ENCODE assay signal across 12 cellular contexts in genomic region chr14:92459479-92460421, GRCh38. TPM values are rescaled to one million over a fixed set of nuclear protein-coding genes. Genes with fewer than 3 reads are reported as not detected.
A peak's percentile ranks its signal among the peaks of the same experiment; 100 is the strongest.
DNase-seq lines count a peak whose midpoint lies in the region; ATAC-seq, FAIRE-seq and TF ChIP-seq lines count a peak whose summit lies in the region.
"Had no signal": no experiment of that assay in that cellular context is flagged by ENCODE, and none has a peak within 500 bp of the region (broad histone marks: within the 10 kb centered on the region; RNA-seq: fewer than 3 reads in every experiment).

No MANE protein-coding gene starts in this region.

- peak; percentile 33 to 38; a peak in 3 of 4 replicates for TF ChIP-seq RAD21 in H1 (IDR thresholded peaks at IDR 0.05 in 1 of 2, conservative IDR thresholded peaks at IDR 0.05 in 1 of 2; ENCODE audit: low read depth in 2 of 2, low read length in 2 of 2)

- no peak overlapping the region for H2BK15ac ChIP-seq in H1 (ENCODE audit: low read length)

- H3K23ac ChIP-seq in H1 (ENCODE audit: insufficient read length), result no peak overlapping the region

- H3K27me3 ChIP-seq in H1 (replicated peaks in 1 of 4; ENCODE audit: control insufficient read depth in 3 of 4, extremely low read depth in 1 of 4, insufficient read depth in 3 of 4, low read length in 3 of 4), result no peaks in the 10 kb centered on the region
- H3K27me3 ChIP-seq in upper lobe of right lung, result no peaks in the 10 kb centered on the region
- peaks cover 3% of the 10 kb centered on the region for H3K27me3 ChIP-seq in effector memory CD4-positive, alpha-beta T cell (replicated peaks; ENCODE audit: control insufficient read depth, insufficient read depth, low read length, poor library complexity, severe bottlenecking)
- no peaks in the 10 kb centered on the region for H3K27me3 ChIP-seq in esophagus squamous epithelium
- H3K27me3 ChIP-seq: cardiac muscle cell had no signal

- peaks cover 9% of the 10 kb centered on the region for H3K27me3 Mint-ChIP-seq in activated T-cell treated with anti-CD3 and anti-CD28 coated beads, Interleukin-2, amount 50 U/mL, for 72 hours (ENCODE audit: low read depth)

- no peak overlapping the region for H3K9ac ChIP-seq in H1 (replicated peaks in 1 of 4; ENCODE audit: extremely low read depth in 1 of 4, low read depth in 3 of 4, low read length in 3 of 4)

- no peaks in the 10 kb centered on the region for H3K9me3 Mint-ChIP-seq in activated T-cell treated with anti-CD3 and anti-CD28 coated beads, Interleukin-2, amount 50 U/mL, for 72 hours

- H2BK12ac ChIP-seq in H1 (ENCODE audit: low read depth, low read length), result 0 out of 2 replicates have a peak overlapping the region, but pooled peaks have one; percentile 9

- H3K4ac ChIP-seq in H1 (replicated peaks; ENCODE audit: insufficient read length, low read depth, low read length), result no peak overlapping the region

- H4K91ac ChIP-seq in H1 (replicated peaks; ENCODE audit: insufficient read length, low read length), result no peak overlapping the region

- no peak overlapping the region for H2BK20ac ChIP-seq in H1 (ENCODE audit: low read length)

- H3K18ac ChIP-seq in H1 (ENCODE audit: extremely low read depth, low read length), result no peak overlapping the region

- no peaks in the 10 kb centered on the region for H3K79me1 ChIP-seq in H1 (ENCODE audit: low read depth, low read length)

- 0 out of 2 replicates have a peak overlapping the region, but pooled peaks have one; percentile 44 for H2BK5ac ChIP-seq in H1 (ENCODE audit: low read depth, low read length)

- H3K79me2 ChIP-seq in H1 (ENCODE audit: control insufficient read depth in 1 of 2, insufficient read depth in 2 of 2, low read length in 2 of 2), result no peaks in the 10 kb centered on the region

- H3K27ac ChIP-seq in H1 (ENCODE audit: low read depth, low read length), result no peak overlapping the region
- H3K27ac ChIP-seq in upper lobe of right lung, result peak overlapping the region; percentile 62
- H3K27ac ChIP-seq in effector memory CD4-positive, alpha-beta T cell (ENCODE audit: insufficient read depth, low read length, poor library complexity, severe bottlenecking), result no peak overlapping the region
- H3K27ac ChIP-seq in esophagus squamous epithelium, result peak overlapping the region in 2 of 4 donors; percentile 48 to 74
- H3K27ac ChIP-seq: cardiac muscle cell had no signal

- TF ChIP-seq EP300 in H1 (IDR thresholded peaks at IDR 0.05; ENCODE audit: borderline replicate concordance in 1 of 2, low read depth in 2 of 2, low read length in 2 of 2), result no peak

- FAIRE-seq in H1 (lab: Jason Lieb, UNC), result no peak

- H3K9me3 ChIP-seq in H1 (ENCODE audit: insufficient read depth in 2 of 2, low read depth in 1 of 2, low read length in 1 of 2), result no peaks in the 10 kb centered on the region
- no peaks in the 10 kb centered on the region for H3K9me3 ChIP-seq in upper lobe of right lung
- no peaks in the 10 kb centered on the region for H3K9me3 ChIP-seq in effector memory CD4-positive, alpha-beta T cell (ENCODE audit: control insufficient read depth, low read length)
- H3K9me3 ChIP-seq in esophagus squamous epithelium, result no peaks in the 10 kb centered on the region

- peaks cover 18% of the 10 kb centered on the region for H3K4me1 Mint-ChIP-seq in activated T-cell treated with anti-CD3 and anti-CD28 coated beads, Interleukin-2, amount 50 U/mL, for 72 hours (ENCODE audit: low read depth)

- 79% methylated on average over 21 of the region's 23 CpGs; no CpG with 5 or more reads in 1 of the 2 experiments for WGBS in H1 (ENCODE audit: extremely low coverage in 1 of 2, insufficient coverage in 1 of 2, insufficient read length in 1 of 2, insufficient replicate concordance in 2 of 2, low coverage in 1 of 2, low lambda C conversion rate in 2 of 2, missing lambda C conversion rate in 1 of 2), 2 experiments
- 61% methylated on average over 8 to 9 of the region's 23 CpGs for WGBS in esophagus squamous epithelium, 2 donors

- H3K56ac ChIP-seq in H1 (replicated peaks; ENCODE audit: insufficient read length, low read depth, low read length), result no peak overlapping the region

- peak overlapping the region; percentile 11; the same call in 1 of the 2 replicates for H2AFZ ChIP-seq in H1 (ENCODE audit: low read length)

- no peak overlapping the region; the same call in 1 of the 2 replicates for H4K8ac ChIP-seq in H1 (ENCODE audit: extremely low read depth, insufficient read depth, low read length)

- no peak overlapping the region for H4K5ac ChIP-seq in H1 (ENCODE audit: insufficient read length, low read depth, low read length)

- intact Hi-C loops in upper lobe of right lung (cut with DNase I) (no loop called here), esophagus squamous epithelium (cut with DNase I) (no loop called here)

- no peaks in the 10 kb centered on the region for H3K36me3 Mint-ChIP-seq in activated T-cell treated with anti-CD3 and anti-CD28 coated beads, Interleukin-2, amount 50 U/mL, for 72 hours (ENCODE audit: insufficient read depth in 2 of 2)

- TF ChIP-seq CTCF in H1 (IDR thresholded peaks at IDR 0.05; ENCODE audit: control extremely low read depth in 1 of 3, insufficient read depth in 1 of 3, low read depth in 1 of 3, low read length in 3 of 3) (peak; percentile 23 to 46 (median 44); a peak in 3 of 4 replicates), upper lobe of right lung (IDR thresholded peaks at IDR 0.05) (peak; percentile 23), esophagus squamous epithelium (IDR thresholded peaks at IDR 0.05) (peak in 2 of 6 experiments; percentile 6 to 26)

- CTCF ChIA-PET in H1 (lab: Charles Lee; ENCODE audit: partially characterized antibody), result interaction anchor here (0.7 to 5.0 kb wide), 16 partner anchors 10 to 205 kb away, joined by 3 to 21 read pairs (median 3); no protein-coding TSS in a partner anchor

- no peaks in the 10 kb centered on the region for H4K20me1 ChIP-seq in H1 (replicated peaks in 1 of 2; ENCODE audit: control insufficient read depth in 1 of 2, insufficient read depth in 2 of 2, low read length in 2 of 2)

- peak overlapping the region; percentile 38 for H3K27ac Mint-ChIP-seq in activated T-cell treated with anti-CD3 and anti-CD28 coated beads, Interleukin-2, amount 50 U/mL, for 72 hours

- H2BK120ac ChIP-seq in H1 (replicated peaks; ENCODE audit: low read depth, low read length), result no peak overlapping the region

- no peak for DNase-seq in activated T-cell treated with anti-CD3 and anti-CD28 coated beads, Interleukin-2, amount 50 U/mL, for 72 hours
- DNase-seq in activated T-cell treated with anti-CD3 and anti-CD28 coated beads for 4 hours, result no peak
- DNase-seq in H1 (ENCODE audit: low read depth in 1 of 2, low spot score in 2 of 2), result no peak
- peak; percentile 80 to 92 for DNase-seq in lung microvascular endothelial cell (ENCODE audit: low read depth in 2 of 2)
- no peak for DNase-seq in upper lobe of right lung
- no peak for DNase-seq in effector memory CD4-positive, alpha-beta T cell
- no peak for DNase-seq in NCI-H526 treated with DMSO at 0.1 percent for 48 hours (lab: John Stamatoyannopoulos, UW)
- no peak for DNase-seq in esophagus squamous epithelium (lab: John Stamatoyannopoulos, UW)
- DNase-seq: activated T-cell treated with anti-CD3 and anti-CD28 coated beads, Interleukin-2, amount 50 U/mL, for 1 hour; GF-D8; T-helper 2 cell had no signal

- no peak overlapping the region for H3K14ac ChIP-seq in H1 (ENCODE audit: insufficient read length)

- no peaks in the 10 kb centered on the region for H3K23me2 ChIP-seq in H1 (ENCODE audit: low read depth, low read length)

- no peaks in the 10 kb centered on the region; a peak in 1 of 8 replicates for H3K36me3 ChIP-seq in H1 (ENCODE audit: control insufficient read depth in 2 of 4, insufficient read depth in 4 of 4, low read length in 3 of 4)
- no peaks in the 10 kb centered on the region for H3K36me3 ChIP-seq in upper lobe of right lung
- H3K36me3 ChIP-seq in effector memory CD4-positive, alpha-beta T cell (ENCODE audit: control insufficient read depth, insufficient read depth, low read length), result no peaks in the 10 kb centered on the region
- no peaks in the 10 kb centered on the region for H3K36me3 ChIP-seq in esophagus squamous epithelium
- H3K36me3 ChIP-seq: cardiac muscle cell had no signal

- 0 out of 2 replicates have a peak overlapping the region, but pooled peaks have one; percentile 24 for H2AK5ac ChIP-seq in H1 (ENCODE audit: low read depth, low read length)

- H3K4me3 ChIP-seq in H1 (ENCODE audit: extremely low read depth in 1 of 4, insufficient read depth in 2 of 4, low read depth in 3 of 4, low read length in 4 of 4) (no peak overlapping the region), upper lobe of right lung (no peak overlapping the region), esophagus squamous epithelium (no peak overlapping the region)
- H3K4me3 ChIP-seq in effector memory CD4-positive, alpha-beta T cell (ENCODE audit: insufficient read depth, low read depth, low read length, poor library complexity, severe bottlenecking), result no peak overlapping the region
- H3K4me3 ChIP-seq: cardiac muscle cell had no signal

- no peak overlapping the region for H3K4me2 ChIP-seq in H1 (ENCODE audit: insufficient read depth in 1 of 2, low read depth in 2 of 2, low read length in 2 of 2)

- POLR2A ChIA-PET in H1 (lab: Charles Lee; ENCODE audit: partially characterized antibody), result no interaction called here

- H3K4me3 Mint-ChIP-seq in activated T-cell treated with anti-CD3 and anti-CD28 coated beads, Interleukin-2, amount 50 U/mL, for 72 hours, result no peak overlapping the region

- ATAC-seq in activated T-cell treated with anti-CD3 and anti-CD28 coated beads, Interleukin-2, amount 50 U/mL, for 72 hours (replicated peaks in 1 of 2), result no peak
- ATAC-seq in upper lobe of right lung, result peak; percentile 45

- TF ChIP-seq POLR2A in H1 (IDR thresholded peaks at IDR 0.05; ENCODE audit: control extremely low read depth in 1 of 2, low read depth in 2 of 2, low read length in 2 of 2) (no peak), esophagus squamous epithelium (IDR thresholded peaks at IDR 0.05) (no peak)

- H3K4me1 ChIP-seq in H1 (replicated peaks in 1 of 4; ENCODE audit: control insufficient read depth in 3 of 4, insufficient read depth in 4 of 4, low read length in 3 of 4) (no peaks in the 10 kb centered on the region; a peak in 1 of 7 replicates), upper lobe of right lung (peaks cover 27% of the 10 kb centered on the region), esophagus squamous epithelium (peaks cover 3 to 26% (median 7%) of the 10 kb centered on the region in 3 donors)
- H3K4me1 ChIP-seq in effector memory CD4-positive, alpha-beta T cell (ENCODE audit: control insufficient read depth, insufficient read depth, low read length, poor library complexity, severe bottlenecking), result no peaks in the 10 kb centered on the region

RNA-seq across cellular contexts. Expression of gene RIN3, which starts 53.8 kb away (rescaled TPM):
- total RNA-seq in activated T-cell treated with anti-CD3 and anti-CD28 coated beads, Interleukin-2, amount 50 U/mL, for 72 hours, result 10 to 100 TPM; 33.6 to 36.3 TPM
- total RNA-seq in H1 (2021; fragmentation: NEBNext Ultra II Directional; extraction: Animal tissue kit (Norgen Biotek cat#: 25700)), result 1.5 and 1.9 TPM in 2 replicates
- 0.59 and 0.78 TPM in 2 replicates for polyA plus RNA-seq in H1 (2011; rRNA removed)
- polyA plus RNA-seq in H1 (2011; cell fraction: cytosol; rRNA removed), result 0.40 TPM
- 1.1 TPM for polyA plus RNA-seq in H1 (2011; cell fraction: nucleus; rRNA removed)
- 1.1 to 2.2 TPM (median 1.5 TPM) in 4 replicates for polyA plus RNA-seq in H1 (2012, experiment 1 of 2)
- 1.4 TPM for polyA plus RNA-seq in H1 (2012, experiment 2 of 2)
- 1.7 TPM for polyA plus RNA-seq in H1 (2013, experiment 1 of 2)
- 1.4 TPM for polyA plus RNA-seq in H1 (2013, experiment 2 of 2)
- 1.3 and 1.4 TPM in 2 replicates for polyA minus RNA-seq in H1 (2011; rRNA and poly(A)+ RNA removed)
- polyA minus RNA-seq in H1 (2011; cell fraction: cytosol; rRNA and poly(A)+ RNA removed), result 1.1 TPM
- polyA minus RNA-seq in H1 (2011; cell fraction: nucleus; rRNA and poly(A)+ RNA removed), result 3.5 TPM
- 3.7 and 4.4 TPM in 2 replicates for total RNA-seq in lung microvascular endothelial cell
- total RNA-seq in upper lobe of right lung, result 56.0 TPM
- total RNA-seq in esophagus squamous epithelium, result 1 to 10 TPM; 1.9 to 9.7 (median 4.4) TPM

Comparison
In these comparisons a context has a peak if more than half of its experiments do, and no peak if none do; other contexts are left out.
1. DNase-seq: peak in lung microvascular endothelial cell (2 of 2); none in activated T-cell treated with anti-CD3 and anti-CD28 coated beads, Interleukin-2, amount 50 U/mL, for 72 hours (0 of 2), activated T-cell treated with anti-CD3 and anti-CD28 coated beads for 4 hours (single experiment), H1 (0 of 2), upper lobe of right lung (single experiment), effector memory CD4-positive, alpha-beta T cell (0 of 3), NCI-H526 treated with DMSO at 0.1 percent for 48 hours (single experiment) and esophagus squamous epithelium (single experiment).